1 cellular context compared by ENCODE assay signal in the genomic region with DNA sequence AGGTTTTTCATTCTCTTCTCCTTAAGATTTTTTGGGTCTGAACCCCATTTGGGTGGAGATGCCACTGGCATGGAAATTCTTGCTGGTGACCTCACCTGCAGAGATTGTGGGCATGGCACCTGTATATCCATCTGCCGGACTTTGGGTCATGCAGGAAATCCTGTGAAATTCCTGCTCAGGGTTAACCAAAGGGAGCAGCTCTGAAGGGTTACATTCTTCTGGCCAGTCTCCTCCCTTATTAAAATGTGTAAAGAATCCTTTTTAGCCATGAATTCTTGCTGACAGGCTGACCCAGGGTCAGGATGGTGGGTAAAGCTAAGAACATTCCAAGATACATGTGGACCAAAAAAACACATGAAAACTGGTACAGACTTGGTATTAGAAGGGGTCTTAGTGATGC.
TF ChIP-seq lines count a peak whose summit lies in the region.

No MANE protein-coding gene starts in this region.

TF ChIP-seq in GM23338, 12 proteins besides CTCF, POLR2A, EP300 and RAD21 (continued from another document):
- TF ChIP-seq, protein P1, sequence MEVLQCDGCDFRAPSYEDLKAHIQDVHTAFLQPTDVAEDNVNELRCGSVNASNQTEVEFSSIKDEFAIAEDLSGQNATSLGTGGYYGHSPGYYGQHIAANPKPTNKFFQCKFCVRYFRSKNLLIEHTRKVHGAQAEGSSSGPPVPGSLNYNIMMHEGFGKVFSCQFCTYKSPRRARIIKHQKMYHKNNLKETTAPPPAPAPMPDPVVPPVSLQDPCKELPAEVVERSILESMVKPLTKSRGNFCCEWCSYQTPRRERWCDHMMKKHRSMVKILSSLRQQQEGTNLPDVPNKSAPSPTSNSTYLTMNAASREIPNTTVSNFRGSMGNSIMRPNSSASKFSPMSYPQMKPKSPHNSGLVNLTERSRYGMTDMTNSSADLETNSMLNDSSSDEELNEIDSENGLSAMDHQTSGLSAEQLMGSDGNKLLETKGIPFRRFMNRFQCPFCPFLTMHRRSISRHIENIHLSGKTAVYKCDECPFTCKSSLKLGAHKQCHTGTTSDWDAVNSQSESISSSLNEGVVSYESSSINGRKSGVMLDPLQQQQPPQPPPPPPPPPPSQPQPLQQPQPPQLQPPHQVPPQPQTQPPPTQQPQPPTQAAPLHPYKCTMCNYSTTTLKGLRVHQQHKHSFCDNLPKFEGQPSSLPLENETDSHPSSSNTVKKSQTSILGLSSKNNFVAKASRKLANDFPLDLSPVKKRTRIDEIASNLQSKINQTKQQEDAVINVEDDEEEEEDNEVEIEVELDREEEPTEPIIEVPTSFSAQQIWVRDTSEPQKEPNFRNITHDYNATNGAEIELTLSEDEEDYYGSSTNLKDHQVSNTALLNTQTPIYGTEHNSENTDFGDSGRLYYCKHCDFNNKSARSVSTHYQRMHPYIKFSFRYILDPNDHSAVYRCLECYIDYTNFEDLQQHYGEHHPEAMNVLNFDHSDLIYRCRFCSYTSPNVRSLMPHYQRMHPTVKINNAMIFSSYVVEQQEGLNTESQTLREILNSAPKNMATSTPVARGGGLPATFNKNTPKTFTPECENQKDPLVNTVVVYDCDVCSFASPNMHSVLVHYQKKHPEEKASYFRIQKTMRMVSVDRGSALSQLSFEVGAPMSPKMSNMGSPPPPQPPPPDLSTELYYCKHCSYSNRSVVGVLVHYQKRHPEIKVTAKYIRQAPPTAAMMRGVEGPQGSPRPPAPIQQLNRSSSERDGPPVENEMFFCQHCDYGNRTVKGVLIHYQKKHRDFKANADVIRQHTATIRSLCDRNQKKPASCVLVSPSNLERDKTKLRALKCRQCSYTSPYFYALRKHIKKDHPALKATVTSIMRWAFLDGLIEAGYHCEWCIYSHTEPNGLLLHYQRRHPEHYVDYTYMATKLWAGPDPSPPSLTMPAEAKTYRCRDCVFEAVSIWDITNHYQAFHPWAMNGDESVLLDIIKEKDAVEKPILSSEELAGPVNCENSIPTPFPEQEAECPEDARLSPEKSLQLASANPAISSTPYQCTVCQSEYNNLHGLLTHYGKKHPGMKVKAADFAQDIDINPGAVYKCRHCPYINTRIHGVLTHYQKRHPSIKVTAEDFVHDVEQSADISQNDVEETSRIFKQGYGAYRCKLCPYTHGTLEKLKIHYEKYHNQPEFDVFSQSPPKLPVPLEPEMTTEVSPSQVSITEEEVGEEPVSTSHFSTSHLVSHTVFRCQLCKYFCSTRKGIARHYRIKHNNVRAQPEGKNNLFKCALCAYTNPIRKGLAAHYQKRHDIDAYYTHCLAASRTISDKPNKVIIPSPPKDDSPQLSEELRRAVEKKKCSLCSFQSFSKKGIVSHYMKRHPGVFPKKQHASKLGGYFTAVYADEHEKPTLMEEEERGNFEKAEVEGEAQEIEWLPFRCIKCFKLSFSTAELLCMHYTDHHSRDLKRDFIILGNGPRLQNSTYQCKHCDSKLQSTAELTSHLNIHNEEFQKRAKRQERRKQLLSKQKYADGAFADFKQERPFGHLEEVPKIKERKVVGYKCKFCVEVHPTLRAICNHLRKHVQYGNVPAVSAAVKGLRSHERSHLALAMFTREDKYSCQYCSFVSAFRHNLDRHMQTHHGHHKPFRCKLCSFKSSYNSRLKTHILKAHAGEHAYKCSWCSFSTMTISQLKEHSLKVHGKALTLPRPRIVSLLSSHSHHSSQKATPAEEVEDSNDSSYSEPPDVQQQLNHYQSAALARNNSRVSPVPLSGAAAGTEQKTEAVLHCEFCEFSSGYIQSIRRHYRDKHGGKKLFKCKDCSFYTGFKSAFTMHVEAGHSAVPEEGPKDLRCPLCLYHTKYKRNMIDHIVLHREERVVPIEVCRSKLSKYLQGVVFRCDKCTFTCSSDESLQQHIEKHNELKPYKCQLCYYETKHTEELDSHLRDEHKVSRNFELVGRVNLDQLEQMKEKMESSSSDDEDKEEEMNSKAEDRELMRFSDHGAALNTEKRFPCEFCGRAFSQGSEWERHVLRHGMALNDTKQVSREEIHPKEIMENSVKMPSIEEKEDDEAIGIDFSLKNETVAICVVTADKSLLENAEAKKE (CRISPR knock-in tag; IDR thresholded peaks at IDR 0.05): no peak
- TF ChIP-seq CREB1 (CRISPR knock-in tag; IDR thresholded peaks at IDR 0.05; ENCODE audit: low read depth): no peak
- TF ChIP-seq ZNF331 (CRISPR knock-in tag; IDR thresholded peaks at IDR 0.05; ENCODE audit: low read depth): no peak
- TF ChIP-seq STAT1 (IDR thresholded peaks at IDR 0.05; ENCODE audit: unreplicated experiment): no peak
- no peak for TF ChIP-seq REST (IDR thresholded peaks at IDR 0.05; ENCODE audit: unreplicated experiment)
- TF ChIP-seq JUNB (IDR thresholded peaks at IDR 0.05; ENCODE audit: unreplicated experiment): no peak
- no peak for TF ChIP-seq POLR2AphosphoS5 (IDR thresholded peaks at IDR 0.05; ENCODE audit: low read depth)
- no peak for TF ChIP-seq EZH2 (IDR thresholded peaks at IDR 0.05; ENCODE audit: low read depth, unreplicated experiment)
- TF ChIP-seq NANOG (IDR thresholded peaks at IDR 0.05; ENCODE audit: borderline replicate concordance): no peak
- TF ChIP-seq EZH2phosphoT487 (IDR thresholded peaks at IDR 0.05; ENCODE audit: unreplicated experiment): no peak
